ENCODE assay signal across 8 cellular contexts in the genomic region with DNA sequence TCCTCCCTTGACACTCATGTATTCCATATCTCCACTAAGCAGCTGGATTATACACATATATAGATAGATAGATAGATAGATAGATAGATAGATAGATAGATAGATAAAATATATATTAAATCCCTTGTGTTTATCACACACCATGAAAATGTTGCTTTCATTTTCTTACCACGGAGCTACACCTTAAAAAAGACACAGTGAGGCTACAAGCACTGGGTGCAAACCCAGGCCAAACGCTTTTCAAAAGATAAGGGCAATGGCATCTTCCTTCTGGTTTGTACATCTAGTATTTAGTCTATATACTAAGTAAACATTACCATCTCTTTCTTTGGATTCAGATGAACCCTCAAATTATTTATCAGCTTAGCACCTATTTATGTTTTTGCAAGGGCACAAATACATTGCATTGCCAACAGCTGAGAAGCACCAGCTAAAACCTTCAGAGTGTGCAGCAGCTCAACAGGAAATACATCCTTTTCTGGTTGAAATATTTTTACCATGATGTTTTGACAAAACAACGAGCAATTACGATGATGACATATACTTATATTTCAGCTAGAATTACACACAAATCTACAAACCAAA.
A peak's percentile ranks its signal among the peaks of the same experiment; 100 is the strongest.
DNase-seq lines count a peak whose midpoint lies in the region; ATAC-seq and TF ChIP-seq lines count a peak whose summit lies in the region.

No MANE protein-coding gene starts in this region.

- peaks cover 30% of the 10 kb centered on the region for H3K36me3 Mint-ChIP-seq in osteocyte (ENCODE audit: unreplicated experiment)

- no peaks in the 10 kb centered on the region for H3K9me3 Mint-ChIP-seq in osteocyte (ENCODE audit: unreplicated experiment)

- peak overlapping the region; percentile 51 for H3K4me3 ChIP-seq in GM12865 (ENCODE audit: low read depth, low read length)
- peak overlapping the region; percentile 51 for H3K4me3 ChIP-seq in effector memory CD4-positive, alpha-beta T cell (ENCODE audit: insufficient read depth, low read depth, low read length, poor library complexity, severe bottlenecking)

- no peaks in the 10 kb centered on the region for H3K27me3 ChIP-seq in effector memory CD4-positive, alpha-beta T cell (replicated peaks; ENCODE audit: control insufficient read depth, insufficient read depth, low read length, poor library complexity, severe bottlenecking)

- H3K9me3 ChIP-seq in effector memory CD4-positive, alpha-beta T cell (ENCODE audit: control insufficient read depth, low read length), result no peaks in the 10 kb centered on the region

- peaks cover 8% of the 10 kb centered on the region for H3K4me1 Mint-ChIP-seq in osteocyte (ENCODE audit: unreplicated experiment)

- no peak overlapping the region for H3K4me3 Mint-ChIP-seq in osteocyte (ENCODE audit: unreplicated experiment)

- TF ChIP-seq CTCF in GM12865 (IDR thresholded peaks at IDR 0.05; ENCODE audit: insufficient read depth, low read depth, low read length, missing control alignments), result no peak
- TF ChIP-seq CTCF in osteocyte (IDR thresholded peaks at IDR 0.05), result no peak

- ATAC-seq in GM21390 (IDR thresholded peaks at IDR 0.05; ENCODE audit: unreplicated experiment), result peak; percentile 52
- peak; percentile 46 for ATAC-seq in HG03439 (IDR thresholded peaks at IDR 0.05; ENCODE audit: unreplicated experiment)

- H3K36me3 ChIP-seq in effector memory CD4-positive, alpha-beta T cell (ENCODE audit: control insufficient read depth, insufficient read depth, low read length), result peaks cover 4% of the 10 kb centered on the region

- H3K27ac Mint-ChIP-seq in osteocyte (ENCODE audit: unreplicated experiment), result no peak overlapping the region

- H3K4me1 ChIP-seq in effector memory CD4-positive, alpha-beta T cell (ENCODE audit: control insufficient read depth, insufficient read depth, low read length, poor library complexity, severe bottlenecking), result peaks cover 15% of the 10 kb centered on the region

- peak overlapping the region; percentile 72 for H3K27ac ChIP-seq in effector memory CD4-positive, alpha-beta T cell (ENCODE audit: insufficient read depth, low read length, poor library complexity, severe bottlenecking)

- H3K27me3 Mint-ChIP-seq in osteocyte (ENCODE audit: unreplicated experiment), result no peaks in the 10 kb centered on the region

- DNase-seq in GM12865 (ENCODE audit: low read depth) (peak; percentile 45), osteocyte (ENCODE audit: extremely low spot score, unreplicated experiment) (no peak), NCI-H128 (lab: John Stamatoyannopoulos, UW; ENCODE audit: unreplicated experiment) (no peak), dermis blood vessel endothelial cell (no peak)
- DNase-seq in effector memory CD4-positive, alpha-beta T cell, result no peak
- no peak for DNase-seq in activated effector memory CD4-positive, alpha-beta T cell treated with Interleukin-2 at 50 U/mL for 16 hours
